8 cellular contexts compared by ENCODE assay signal in genomic region chr2:10120158-10120937, GRCh38. TPM values are rescaled to one million over a fixed set of nuclear protein-coding genes. Genes with fewer than 3 reads are reported as not detected.
A peak's percentile ranks its signal among the peaks of the same experiment; 100 is the strongest.
DNase-seq lines count a peak whose midpoint lies in the region; TF ChIP-seq lines count a peak whose summit lies in the region.

No MANE protein-coding gene starts in this region.

- peaks cover 45% of the 10 kb centered on the region for H3K4me1 Mint-ChIP-seq in HFFc6 (ENCODE audit: low read depth)

- peaks cover 12% of the 10 kb centered on the region for H3K27me3 ChIP-seq in suprapubic skin

- H3K4me3 Mint-ChIP-seq in HFFc6, result peak overlapping the region; percentile 94

- peaks cover 1% of the 10 kb centered on the region; the same call in 1 of the 2 replicates for H3K27me3 Mint-ChIP-seq in HFFc6 (ENCODE audit: insufficient read depth)

- DNase-seq in GM04504 (ENCODE audit: low read depth) (peak; percentile 74), HFFc6 (peak; percentile 82), MV-4-11 (lab: John Stamatoyannopoulos, UW) (peak; percentile 93), SIG-M5 treated with dmso at 0.1 percent for 504 hours (lab: John Stamatoyannopoulos, UW; ENCODE audit: unreplicated experiment) (peak; percentile 96), activated gamma-delta T cell treated with Interleukin-2 at 50 U/mL for 16 hours (peak; percentile 89), germinal center (ENCODE audit: low spot score) (peak; percentile 95), occipital lobe (lab: John Stamatoyannopoulos, UW) (peak; percentile 74), suprapubic skin (ENCODE audit: low spot score in 2 of 2) (peak; percentile 95 to 96)

- TF ChIP-seq CTCF in HFFc6 (IDR thresholded peaks at IDR 0.05), result peak; percentile 13; the same call in 1 of the 2 replicates
- no peak for TF ChIP-seq CTCF in suprapubic skin (IDR thresholded peaks at IDR 0.05)

- H3K4me1 ChIP-seq in suprapubic skin, result peaks cover 35% of the 10 kb centered on the region

- under 1% methylated on average over 62 of the region's 64 CpGs for WGBS in suprapubic skin

- peak overlapping the region; percentile 97 for H3K27ac Mint-ChIP-seq in HFFc6

- H3K9me3 ChIP-seq in suprapubic skin, result no peaks in the 10 kb centered on the region

- H3K4me3 ChIP-seq in suprapubic skin, result peak overlapping the region; percentile 64

- no peaks in the 10 kb centered on the region for H3K9me3 Mint-ChIP-seq in HFFc6

- no peaks in the 10 kb centered on the region for H3K36me3 ChIP-seq in suprapubic skin

- peak overlapping the region; percentile 52 for H3K27ac ChIP-seq in suprapubic skin

- TF ChIP-seq POLR2A in suprapubic skin (IDR thresholded peaks at IDR 0.05), result no peak

- peaks cover 13% of the 10 kb centered on the region for H3K36me3 Mint-ChIP-seq in HFFc6 (ENCODE audit: low read depth)

- no peak for TF ChIP-seq EP300 in suprapubic skin (IDR thresholded peaks at IDR 0.05)

RNA-seq across cellular contexts. Expression of gene RRM2, which starts 2.2 kb away (rescaled TPM):
- total RNA-seq in HFFc6 (2021; fragmentation: NEBNext Ultra II Directional; extraction: Animal tissue kit (Norgen Biotek cat#: 25700)), result 100 to 1,000 TPM in 5 of 6 experiments, 10 to 100 TPM in 1; 76.4 to 179 (median 158) TPM
- total RNA-seq in occipital lobe (4.8 TPM), suprapubic skin (1 to 10 TPM; 1.1 to 6.0 (median 2.4) TPM)

RNA-seq across cellular contexts. Expression of gene CYS1, which starts 40.1 kb away (rescaled TPM):
- total RNA-seq in HFFc6 (2021; fragmentation: NEBNext Ultra II Directional; extraction: Animal tissue kit (Norgen Biotek cat#: 25700)), result 1 to 10 TPM in 4 of 6 experiments, under 1 TPM in 2; 0.24 to 2.0 (median 1.4) TPM
- total RNA-seq in occipital lobe (2.0 TPM), suprapubic skin (1 to 10 TPM in 1 of 4 donors, under 1 TPM in 1, not detected in 2; 0.32 to 1.8 TPM)

Comparison
In these comparisons a context has a peak if more than half of its experiments do, and no peak if none do; other contexts are left out.
1. Peak in every context shown above with its lines: DNase-seq, H3K4me3 ChIP-seq and H3K27ac ChIP-seq.
2. RNA of gene RRM2, which starts 2.2 kb away (total RNA-seq): 76.4 to 179 TPM in HFFc6; 4.8 TPM in occipital lobe (single experiment) and 1.1 to 6.0 TPM in suprapubic skin; every median in the first group is over 10 times any median in the second.